In the genomic region with DNA sequence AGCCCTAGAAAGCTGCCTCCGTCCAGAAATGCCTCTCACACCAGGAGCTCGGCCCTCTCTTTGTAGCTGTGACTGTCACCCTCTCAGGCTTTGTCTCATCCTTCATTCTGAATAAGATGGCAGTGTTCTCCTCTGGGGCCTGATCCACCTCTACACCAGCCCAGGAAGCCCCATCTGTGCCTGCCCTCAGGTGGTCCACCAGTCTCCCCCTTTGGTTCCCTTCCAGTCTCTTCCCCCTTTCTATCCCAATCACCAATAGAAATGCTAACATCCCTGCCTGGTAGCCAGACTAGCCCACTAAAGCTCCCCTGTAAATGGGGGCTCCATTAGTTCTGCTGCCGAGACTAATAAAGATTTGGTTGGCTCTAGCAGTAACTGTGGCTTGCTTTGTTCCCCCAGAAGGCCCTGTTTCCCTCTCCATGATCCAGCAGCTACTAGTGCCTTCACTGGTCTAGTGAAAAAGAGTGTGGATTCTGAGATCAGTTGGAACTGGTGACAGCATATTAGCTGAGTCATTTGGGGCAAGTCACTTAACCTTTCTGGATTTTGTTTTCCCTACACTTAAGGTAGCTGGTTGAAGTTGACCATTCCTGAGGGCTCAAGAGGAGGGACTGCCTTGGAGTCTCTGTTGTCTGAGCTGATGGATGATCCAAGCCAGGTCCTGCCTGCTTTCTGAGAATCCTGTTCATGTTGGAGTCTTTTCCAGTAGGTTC, we compare ENCODE assay signal across 29 cellular contexts. TPM values are rescaled to one million over a fixed set of nuclear protein-coding genes. Genes with fewer than 3 reads are reported as not detected.
DNase-seq lines count a peak whose midpoint lies in the region; ATAC-seq and TF ChIP-seq lines count a peak whose summit lies in the region.
"Had no signal": no experiment of that assay in that cellular context is flagged by ENCODE, and none has a peak within 500 bp of the region (broad histone marks: within the 10 kb centered on the region; RNA-seq: fewer than 3 reads in every experiment).

No MANE protein-coding gene starts in this region.

- TF ChIP-seq CTCF in HFFc6 (IDR thresholded peaks at IDR 0.05) = no peak
- no peak for TF ChIP-seq CTCF in astrocyte of the spinal cord (IDR thresholded peaks at IDR 0.05; ENCODE audit: low read depth, low read length)
- no peak for TF ChIP-seq CTCF in left lung (IDR thresholded peaks at IDR 0.05)

- no peak overlapping the region for H3K4me3 ChIP-seq in BLaER1
- no peak overlapping the region for H3K4me3 ChIP-seq in astrocyte of the spinal cord (ENCODE audit: low read depth, low read length)
- H3K4me3 ChIP-seq in left lung = no peak overlapping the region
- H3K4me3 ChIP-seq: adrenal gland, hepatocyte, SJCRH30, tibial artery had no signal

- H3K27ac ChIP-seq in BLaER1 = no peak overlapping the region
- H3K27ac ChIP-seq in left lung = no peak overlapping the region
- H3K27ac ChIP-seq: adrenal gland, epithelial cell of prostate, hepatocyte, SJCRH30, tibial artery had no signal

- intact Hi-C loops in left lung (cut with DNase I) = no loop called here

- peak overlapping the region; percentile 46; the same call in 1 of the 2 replicates for H3K27ac Mint-ChIP-seq in HFFc6
- H3K27ac Mint-ChIP-seq: activated B cell treated with CpG ODN at 0.5 μM for 24 hours; activated CD8-positive, alpha-beta memory T cell treated with anti-CD3 and anti-CD28 coated beads, Interleukin-2, amount 10 ng/mL, durations not matched to agents 7 days and 5 days; memory B cell; progenitor cell of endocrine pancreas had no signal

- in situ Hi-C loops in astrocyte of the spinal cord (cut with HindIII; ENCODE audit: low sequenced_read_pairs) = no loop called here

- no peaks in the 10 kb centered on the region for H3K27me3 ChIP-seq in BLaER1
- H3K27me3 ChIP-seq in left lung = no peaks in the 10 kb centered on the region
- H3K27me3 ChIP-seq: adrenal gland, hepatocyte, SJCRH30, tibial artery had no signal

- H3K36me3 Mint-ChIP-seq in HFFc6 (ENCODE audit: low read depth) = no peaks in the 10 kb centered on the region
- H3K36me3 Mint-ChIP-seq: activated CD8-positive, alpha-beta memory T cell treated with anti-CD3 and anti-CD28 coated beads, Interleukin-2, amount 10 ng/mL, durations not matched to agents 7 days and 5 days had no signal

- no peaks in the 10 kb centered on the region for H4K20me1 ChIP-seq in BLaER1

- H3K4me1 ChIP-seq in BLaER1 (peaks cover 33% of the 10 kb centered on the region), left lung (peaks cover 6 to 32% of the 10 kb centered on the region in 2 donors)
- H3K4me1 ChIP-seq: SJCRH30 had no signal

- H3K4me1 Mint-ChIP-seq in HFFc6 (ENCODE audit: low read depth) = peaks cover 29% of the 10 kb centered on the region

- H3K9me3 ChIP-seq in BLaER1 = no peaks in the 10 kb centered on the region
- no peaks in the 10 kb centered on the region for H3K9me3 ChIP-seq in left lung
- H3K9me3 ChIP-seq: adrenal gland, SJCRH30, tibial artery had no signal

- DNase-seq in HFFc6 (peak; percentile 22), astrocyte of the spinal cord (ENCODE audit: low read depth, low spot score) (peak; percentile 5), left lung (no peak), midbrain (lab: John Stamatoyannopoulos, UW) (no peak)
- DNase-seq: 8988T; activated B cell treated with CpG ODN at 0.5 μM for 24 hours; activated CD8-positive, alpha-beta memory T cell treated with anti-CD3 and anti-CD28 coated beads, Interleukin-2, amount 10 ng/mL, durations not matched to agents 7 days and 5 days; activated naive CD4-positive, alpha-beta T cell treated with Interleukin-2 at 50 U/mL for 16 hours; activated T-cell treated with anti-CD3 and anti-CD28 coated beads, Interleukin-2, amount 50 U/mL, for 48 hours; CD8-positive, alpha-beta T cell; DMS153; effector CD8-positive, alpha-beta T cell; GDM1; NCI-H1092 treated with DMSO at 0.1 percent for 48 hours; NCI-H187; NCI-H524 treated with DMSO at 0.1 percent for 48 hours; SJCRH30; stimulated activated CD4-positive, alpha-beta T cell treated with anti-CD3 and anti-CD28 coated beads, Interleukin-15, amount 100 ng/mL, for 24 hours; stimulated activated naive CD8-positive, alpha-beta T cell treated with anti-CD3 and anti-CD28 coated beads, Interleukin-15, Interleukin-2, amounts not matched to agents 100 U/mL and 50 U/mL, for 24 hours; tibial artery had no signal

- H3K36me3 ChIP-seq in BLaER1 (no peaks in the 10 kb centered on the region), left lung (no peaks in the 10 kb centered on the region)
- H3K36me3 ChIP-seq: adrenal gland, SJCRH30, tibial artery had no signal

- peak; percentile 52 for ATAC-seq in left lung
- no peak for ATAC-seq in GM19351 (IDR thresholded peaks at IDR 0.05; ENCODE audit: unreplicated experiment)
- no peak for ATAC-seq in GM18868 (IDR thresholded peaks at IDR 0.05; ENCODE audit: unreplicated experiment)
- ATAC-seq in GM21447 (IDR thresholded peaks at IDR 0.05; ENCODE audit: unreplicated experiment) = no peak
- ATAC-seq: activated CD8-positive, alpha-beta memory T cell treated with anti-CD3 and anti-CD28 coated beads, Interleukin-2, amount 10 ng/mL, durations not matched to agents 7 days and 5 days; CD8-positive, alpha-beta T cell; stimulated activated naive CD8-positive, alpha-beta T cell treated with anti-CD3 and anti-CD28 coated beads, Interleukin-15, Interleukin-2, amounts not matched to agents 100 U/mL and 50 U/mL, for 24 hours had no signal

- H3K9me3 Mint-ChIP-seq in HFFc6 = no peaks in the 10 kb centered on the region
- H3K9me3 Mint-ChIP-seq: activated B cell treated with CpG ODN at 0.5 μM for 24 hours; CD8-positive, alpha-beta T cell; memory B cell had no signal

- H3K27me3 Mint-ChIP-seq in HFFc6 (ENCODE audit: insufficient read depth) = no peaks in the 10 kb centered on the region; the same call in none of the 2 replicates
- H3K27me3 Mint-ChIP-seq: activated B cell treated with CpG ODN at 0.5 μM for 24 hours; activated CD8-positive, alpha-beta memory T cell treated with anti-CD3 and anti-CD28 coated beads, Interleukin-2, amount 10 ng/mL, durations not matched to agents 7 days and 5 days; memory B cell had no signal

- no peak overlapping the region for H3K9ac ChIP-seq in BLaER1

- H3K4me2 ChIP-seq in BLaER1 = peak overlapping the region; percentile 61
- H3K4me2 ChIP-seq: hepatocyte had no signal

- no peak overlapping the region for H3K4me3 Mint-ChIP-seq in HFFc6
- H3K4me3 Mint-ChIP-seq: activated B cell treated with CpG ODN at 0.5 μM for 24 hours; activated CD8-positive, alpha-beta memory T cell treated with anti-CD3 and anti-CD28 coated beads, Interleukin-2, amount 10 ng/mL, durations not matched to agents 7 days and 5 days; CD8-positive, alpha-beta T cell; memory B cell had no signal

RNA-seq across cellular contexts. Expression of gene PLEKHB1, which starts 16.2 kb away (rescaled TPM):
- total RNA-seq in HFFc6 (2021; fragmentation: NEBNext Ultra II Directional; extraction: Animal tissue kit (Norgen Biotek cat#: 25700)) = 1 to 10 TPM in 2 of 6 experiments, under 1 TPM in 4; 0.23 to 1.6 (median 0.48) TPM
- 10 to 100 TPM; 16.7 to 32.2 TPM for total RNA-seq in left lung

Comparison
In these comparisons a context has a peak if more than half of its experiments do, and no peak if none do; other contexts are left out.
1. DNase-seq: peak in HFFc6 (single experiment) and astrocyte of the spinal cord (single experiment); none in left lung (0 of 2) and midbrain (single experiment).
2. RNA of gene PLEKHB1, which starts 16.2 kb away (total RNA-seq): 16.7 to 32.2 TPM in left lung; 0.23 to 1.6 TPM in HFFc6; every median in the first group is over 4 times any median in the second.